In the genomic region with DNA sequence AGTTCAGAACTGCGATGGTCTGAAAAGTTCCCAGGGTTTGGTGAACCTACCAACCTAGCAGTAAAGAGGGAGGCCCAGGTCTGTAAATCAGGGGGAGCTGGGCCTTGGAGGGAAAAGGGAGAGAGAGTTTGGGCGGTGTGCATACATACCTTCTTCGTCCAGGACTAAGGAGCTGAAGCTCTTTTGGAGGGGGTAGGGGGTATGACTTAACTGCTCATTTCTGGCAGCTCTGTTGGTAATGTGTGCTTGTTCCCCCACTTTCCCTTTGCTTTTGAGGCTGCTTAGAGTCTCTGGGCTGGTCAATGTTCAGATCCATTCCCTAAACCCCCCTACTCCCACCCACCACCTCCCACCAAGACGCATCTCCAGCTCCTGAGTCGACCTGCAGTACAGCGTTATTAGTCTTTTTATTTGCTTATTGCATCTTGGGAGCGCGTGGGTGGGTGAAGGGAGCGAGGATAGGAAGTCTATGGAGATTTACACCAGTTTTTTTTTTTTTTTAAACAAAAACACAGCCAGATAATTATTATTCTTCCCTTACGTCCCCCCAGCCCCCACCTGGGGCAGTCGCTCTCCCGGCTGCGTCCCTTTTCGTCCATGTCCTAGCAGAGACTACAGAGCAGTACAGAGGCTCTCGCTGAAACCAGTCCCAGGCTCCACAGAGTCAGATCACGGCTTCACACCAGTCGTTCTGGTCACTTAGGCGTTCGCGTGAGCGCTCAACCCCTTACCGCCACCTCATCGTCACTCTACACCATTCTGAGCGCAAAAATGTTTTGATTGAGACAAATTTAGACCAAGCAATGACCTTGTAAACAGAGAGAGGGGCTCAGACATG, we compare ENCODE assay signal across 1 cellular context.
TF ChIP-seq lines count a peak whose summit lies in the region.

No MANE protein-coding gene starts in this region.

TF ChIP-seq in SK-N-SH treated with all-trans-retinoic acid at 6 μM for 48 hours, 23 proteins besides CTCF, POLR2A, EP300 and RAD21 (continued from another document):
- TF ChIP-seq, protein P1, sequence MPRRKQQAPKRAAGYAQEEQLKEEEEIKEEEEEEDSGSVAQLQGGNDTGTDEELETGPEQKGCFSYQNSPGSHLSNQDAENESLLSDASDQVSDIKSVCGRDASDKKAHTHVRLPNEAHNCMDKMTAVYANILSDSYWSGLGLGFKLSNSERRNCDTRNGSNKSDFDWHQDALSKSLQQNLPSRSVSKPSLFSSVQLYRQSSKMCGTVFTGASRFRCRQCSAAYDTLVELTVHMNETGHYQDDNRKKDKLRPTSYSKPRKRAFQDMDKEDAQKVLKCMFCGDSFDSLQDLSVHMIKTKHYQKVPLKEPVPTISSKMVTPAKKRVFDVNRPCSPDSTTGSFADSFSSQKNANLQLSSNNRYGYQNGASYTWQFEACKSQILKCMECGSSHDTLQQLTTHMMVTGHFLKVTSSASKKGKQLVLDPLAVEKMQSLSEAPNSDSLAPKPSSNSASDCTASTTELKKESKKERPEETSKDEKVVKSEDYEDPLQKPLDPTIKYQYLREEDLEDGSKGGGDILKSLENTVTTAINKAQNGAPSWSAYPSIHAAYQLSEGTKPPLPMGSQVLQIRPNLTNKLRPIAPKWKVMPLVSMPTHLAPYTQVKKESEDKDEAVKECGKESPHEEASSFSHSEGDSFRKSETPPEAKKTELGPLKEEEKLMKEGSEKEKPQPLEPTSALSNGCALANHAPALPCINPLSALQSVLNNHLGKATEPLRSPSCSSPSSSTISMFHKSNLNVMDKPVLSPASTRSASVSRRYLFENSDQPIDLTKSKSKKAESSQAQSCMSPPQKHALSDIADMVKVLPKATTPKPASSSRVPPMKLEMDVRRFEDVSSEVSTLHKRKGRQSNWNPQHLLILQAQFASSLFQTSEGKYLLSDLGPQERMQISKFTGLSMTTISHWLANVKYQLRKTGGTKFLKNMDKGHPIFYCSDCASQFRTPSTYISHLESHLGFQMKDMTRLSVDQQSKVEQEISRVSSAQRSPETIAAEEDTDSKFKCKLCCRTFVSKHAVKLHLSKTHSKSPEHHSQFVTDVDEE (CRISPR knock-in tag; IDR thresholded peaks at IDR 0.05): no peak
- no peak for TF ChIP-seq ISL1 (CRISPR knock-in tag; IDR thresholded peaks at IDR 0.05)
- TF ChIP-seq, protein P2, sequence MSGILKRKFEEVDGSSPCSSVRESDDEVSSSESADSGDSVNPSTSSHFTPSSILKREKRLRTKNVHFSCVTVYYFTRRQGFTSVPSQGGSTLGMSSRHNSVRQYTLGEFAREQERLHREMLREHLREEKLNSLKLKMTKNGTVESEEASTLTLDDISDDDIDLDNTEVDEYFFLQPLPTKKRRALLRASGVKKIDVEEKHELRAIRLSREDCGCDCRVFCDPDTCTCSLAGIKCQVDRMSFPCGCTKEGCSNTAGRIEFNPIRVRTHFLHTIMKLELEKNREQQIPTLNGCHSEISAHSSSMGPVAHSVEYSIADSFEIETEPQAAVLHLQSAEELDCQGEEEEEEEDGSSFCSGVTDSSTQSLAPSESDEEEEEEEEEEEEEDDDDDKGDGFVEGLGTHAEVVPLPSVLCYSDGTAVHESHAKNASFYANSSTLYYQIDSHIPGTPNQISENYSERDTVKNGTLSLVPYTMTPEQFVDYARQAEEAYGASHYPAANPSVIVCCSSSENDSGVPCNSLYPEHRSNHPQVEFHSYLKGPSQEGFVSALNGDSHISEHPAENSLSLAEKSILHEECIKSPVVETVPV (CRISPR knock-in tag; IDR thresholded peaks at IDR 0.05): no peak
